Comparison of ENCODE assay signal across 9 cellular contexts in genomic region chr6:78910611-78911134, GRCh38. TPM values are rescaled to one million over a fixed set of nuclear protein-coding genes. Genes with fewer than 3 reads are reported as not detected.
A peak's percentile ranks its signal among the peaks of the same experiment; 100 is the strongest.
DNase-seq lines count a peak whose midpoint lies in the region; ATAC-seq and TF ChIP-seq lines count a peak whose summit lies in the region.
"Had no signal": no experiment of that assay in that cellular context is flagged by ENCODE, and none has a peak within 500 bp of the region (broad histone marks: within the 10 kb centered on the region; RNA-seq: fewer than 3 reads in every experiment).

No MANE protein-coding gene starts in this region.

- H3K27ac ChIP-seq in aorta (ENCODE audit: low read depth in 1 of 2, low read length in 2 of 2) (no peak overlapping the region), PC-9 (no peak overlapping the region)

- H3K4me1 ChIP-seq in mucosa of stomach (ENCODE audit: control insufficient read depth, insufficient read depth, low read length): peaks cover 5% of the 10 kb centered on the region
- H3K4me1 ChIP-seq in aorta (ENCODE audit: control insufficient read depth in 1 of 2, insufficient read depth in 2 of 2, low read length in 2 of 2): no peaks in the 10 kb centered on the region
- no peaks in the 10 kb centered on the region for H3K4me1 ChIP-seq in PC-9 (replicated peaks; ENCODE audit: insufficient read depth)

- no peaks in the 10 kb centered on the region for H3K9me2 ChIP-seq in PC-9 (ENCODE audit: insufficient read depth)

- BruUV-seq in PC-9 (replicated peaks; lab: Mats Ljungman, UMichigan): no TSS peak

- H3K9me3 Mint-ChIP-seq in endothelial cell (ENCODE audit: unreplicated experiment): no peaks in the 10 kb centered on the region

- DNase-seq in CD1c-positive myeloid dendritic cell (ENCODE audit: extremely low spot score) (peak; percentile 17), NCI-H1105 (lab: John Stamatoyannopoulos, UW) (peak; percentile 3), endothelial cell (ENCODE audit: low spot score) (peak; percentile 60), aorta (peak; percentile 52 to 77), PC-9 (no peak), activated gamma-delta T cell (lab: John Stamatoyannopoulos, UW) (no peak)

- H3K4me1 Mint-ChIP-seq in endothelial cell (ENCODE audit: unreplicated experiment): peaks cover 26% of the 10 kb centered on the region

- intact Hi-C loops in aorta (cut with DNase I): no loop called here
- intact Hi-C loops in PC-9 (cut with micrococcal nuclease; ENCODE audit: unreplicated experiment): no loop called here

- H3K4me3 ChIP-seq in mucosa of stomach (ENCODE audit: low read length): peak overlapping the region; percentile 14
- no peak overlapping the region for H3K4me3 ChIP-seq in aorta (ENCODE audit: low read length in 2 of 2)
- H3K4me3 ChIP-seq in PC-9: no peak overlapping the region

- H2AFZ ChIP-seq in PC-9: no peak overlapping the region

- H3K27me3 ChIP-seq in mucosa of stomach (ENCODE audit: control insufficient read depth, insufficient read depth, low read length) (peaks cover 11% of the 10 kb centered on the region), aorta (ENCODE audit: control insufficient read depth in 1 of 2, insufficient read depth in 2 of 2, low read length in 1 of 2) (no peaks in the 10 kb centered on the region), PC-9 (ENCODE audit: insufficient read depth, low read depth) (no peaks in the 10 kb centered on the region)

- H3K4me3 Mint-ChIP-seq in endothelial cell (ENCODE audit: unreplicated experiment): peak overlapping the region; percentile 22

- peak overlapping the region; percentile 33 for H3K27ac Mint-ChIP-seq in endothelial cell (ENCODE audit: unreplicated experiment)

- POLR2A ChIA-PET in PC-9 (lab: Charles Lee; ENCODE audit: unreplicated experiment): no interaction called here

- WGBS in aorta, 2 donors: 3% methylated on average over 47 of the region's 47 CpGs

- no peak overlapping the region for H3K4me2 ChIP-seq in PC-9

- H3K9me3 ChIP-seq in mucosa of stomach (ENCODE audit: control insufficient read depth, low read length) (no peaks in the 10 kb centered on the region), aorta (ENCODE audit: control insufficient read depth, low read length) (peaks cover 1% of the 10 kb centered on the region), PC-9 (ENCODE audit: insufficient read depth, low read depth) (no peaks in the 10 kb centered on the region)

- no peaks in the 10 kb centered on the region for H3F3A ChIP-seq in PC-9 (ENCODE audit: insufficient read depth, low read depth)

- CTCF ChIA-PET in PC-9 (lab: Charles Lee): no interaction called here

- H3K27me3 Mint-ChIP-seq in endothelial cell (ENCODE audit: unreplicated experiment): peaks cover 3% of the 10 kb centered on the region

- no peaks in the 10 kb centered on the region for H3K79me2 ChIP-seq in PC-9 (ENCODE audit: low read depth)

- H3K36me3 ChIP-seq in mucosa of stomach (ENCODE audit: control insufficient read depth, insufficient read depth, low read length): no peaks in the 10 kb centered on the region
- no peaks in the 10 kb centered on the region for H3K36me3 ChIP-seq in aorta (ENCODE audit: control insufficient read depth in 1 of 2, insufficient read depth in 2 of 2, low read length in 1 of 2)
- H3K36me3 ChIP-seq in PC-9 (ENCODE audit: low read depth): no peaks in the 10 kb centered on the region

- H4K20me1 ChIP-seq in PC-9 (ENCODE audit: insufficient read depth): no peaks in the 10 kb centered on the region

- no peak for TF ChIP-seq CTCF in endothelial cell (IDR thresholded peaks at IDR 0.05; ENCODE audit: unreplicated experiment)
- TF ChIP-seq CTCF in PC-9 (conservative IDR thresholded peaks at IDR 0.05): no peak

- ATAC-seq in GM19455 (IDR thresholded peaks at IDR 0.05; ENCODE audit: unreplicated experiment): peak; percentile 60
- ATAC-seq in aorta (ENCODE audit: low FRiP score): peak; percentile 79
- ATAC-seq: HCT116 had no signal

- no peaks in the 10 kb centered on the region for H3K36me3 Mint-ChIP-seq in endothelial cell (ENCODE audit: low read depth, unreplicated experiment)

- H3K9ac ChIP-seq in mucosa of stomach (ENCODE audit: low read length): peak overlapping the region; percentile 36

RNA-seq across cellular contexts. Expression of gene IRAK1BP1, which starts 43.3 kb away (rescaled TPM):
- 5.2 TPM for total RNA-seq in endothelial cell (ENCODE audit: unreplicated experiment)
- total RNA-seq in aorta: 1 to 10 TPM; 3.3 to 5.0 TPM
- polyA plus RNA-seq in aorta: 1 to 10 TPM; 1.3 to 2.3 TPM
- total RNA-seq in PC-9 (2021): 4.3 TPM in 2 replicates

Comparison
In these comparisons a context has a peak if more than half of its experiments do, and no peak if none do; other contexts are left out.
1. DNase-seq: peak in CD1c-positive myeloid dendritic cell (single experiment), NCI-H1105 (single experiment), endothelial cell (single experiment) and aorta (2 of 2); none in PC-9 (0 of 2) and activated gamma-delta T cell (single experiment).